15 cellular contexts compared by ENCODE assay signal in the genomic region with DNA sequence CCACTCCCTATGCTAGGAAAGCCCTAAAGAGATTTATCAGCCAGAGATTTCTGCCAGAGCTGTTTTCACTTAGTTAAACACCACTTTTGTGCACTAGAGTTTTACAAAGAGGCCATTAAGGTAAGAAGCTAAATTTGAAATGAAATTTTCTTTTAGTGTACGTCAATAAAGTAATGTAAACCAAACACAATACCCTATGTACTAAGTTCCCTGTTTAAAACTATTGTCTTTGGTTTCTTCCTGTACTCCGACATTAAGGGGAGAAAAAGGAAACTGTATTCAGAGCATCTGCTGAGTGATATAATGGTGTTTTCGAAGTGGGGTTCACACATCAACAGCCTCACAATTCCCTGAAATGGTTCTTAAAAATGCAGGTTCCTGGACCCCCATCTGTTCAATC.
"Had no signal": no experiment of that assay in that cellular context is flagged by ENCODE, and none has a peak within 500 bp of the region (broad histone marks: within the 10 kb centered on the region; RNA-seq: fewer than 3 reads in every experiment).

No MANE protein-coding gene starts in this region.

- H3K9ac ChIP-seq: parathyroid adenoma had no signal

- ATAC-seq: activated T-cell treated with anti-CD3 and anti-CD28 coated beads, Interleukin-2, amount 50 U/mL, for 72 hours; stimulated activated effector memory CD8-positive, alpha-beta T cell treated with anti-CD3 and anti-CD28 coated beads, Interleukin-12 subunit alpha, Interleukin-12 subunit beta, amount 100 ng/mL, for 72 hours had no signal

- H3K79me2 ChIP-seq: parathyroid adenoma had no signal

- H3K36me3 ChIP-seq: thyroid gland, vagina had no signal

- H3K4me1 ChIP-seq: vagina had no signal

- H3K4me3 ChIP-seq: thyroid gland, vagina had no signal

- H3K27ac ChIP-seq: epithelial cell of prostate, parathyroid adenoma, vagina had no signal

- H3K9me3 ChIP-seq: thyroid gland, vagina had no signal

- H3K27me3 ChIP-seq: thyroid gland, vagina had no signal

- H2AFZ ChIP-seq: parathyroid adenoma had no signal

- DNase-seq: activated B cell treated with CpG ODN at 0.5 μM for 24 hours; activated CD4-positive, alpha-beta T cell treated with anti-CD3 and anti-CD28 coated beads, Interleukin-2, amount 10 ng/mL, durations not matched to agents 24 days and 14 days; activated CD8-positive, alpha-beta memory T cell treated with anti-CD3 and anti-CD28 coated beads, Interleukin-2, amount 50 U/mL, for 48 hours; activated gamma-delta T cell; activated T-cell treated with anti-CD3 and anti-CD28 coated beads, Interleukin-2, amount 50 U/mL, for 72 hours; amniotic stem cell; caudate nucleus; effector CD8-positive, alpha-beta T cell; kidney glomerular epithelial cell; T-helper 2 cell; thyroid gland had no signal
